ENCODE assay signal across 1 cellular context in the genomic region with DNA sequence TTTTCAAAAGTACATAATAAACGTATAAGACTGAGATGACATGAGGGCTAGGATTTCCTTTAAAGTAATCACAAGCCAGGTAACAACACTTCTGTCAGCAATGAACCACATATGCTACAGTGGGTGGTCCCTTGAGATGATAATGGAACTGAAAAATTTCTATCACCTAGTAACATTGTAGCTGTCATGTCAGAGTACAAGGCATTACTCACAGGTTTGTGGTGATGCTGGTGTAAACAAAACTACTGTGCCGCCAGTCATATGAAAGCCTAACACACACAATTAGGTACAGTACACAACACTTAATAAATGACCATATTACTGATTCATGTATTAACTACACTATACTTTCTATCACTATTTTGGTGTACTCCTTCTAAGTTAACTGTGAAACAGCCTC.
TF ChIP-seq lines count a peak whose summit lies in the region.

No MANE protein-coding gene starts in this region.

TF ChIP-seq in GM12878, 131 proteins besides CTCF, POLR2A, EP300 and RAD21 (continued from another document):
- TF ChIP-seq, protein P1, sequence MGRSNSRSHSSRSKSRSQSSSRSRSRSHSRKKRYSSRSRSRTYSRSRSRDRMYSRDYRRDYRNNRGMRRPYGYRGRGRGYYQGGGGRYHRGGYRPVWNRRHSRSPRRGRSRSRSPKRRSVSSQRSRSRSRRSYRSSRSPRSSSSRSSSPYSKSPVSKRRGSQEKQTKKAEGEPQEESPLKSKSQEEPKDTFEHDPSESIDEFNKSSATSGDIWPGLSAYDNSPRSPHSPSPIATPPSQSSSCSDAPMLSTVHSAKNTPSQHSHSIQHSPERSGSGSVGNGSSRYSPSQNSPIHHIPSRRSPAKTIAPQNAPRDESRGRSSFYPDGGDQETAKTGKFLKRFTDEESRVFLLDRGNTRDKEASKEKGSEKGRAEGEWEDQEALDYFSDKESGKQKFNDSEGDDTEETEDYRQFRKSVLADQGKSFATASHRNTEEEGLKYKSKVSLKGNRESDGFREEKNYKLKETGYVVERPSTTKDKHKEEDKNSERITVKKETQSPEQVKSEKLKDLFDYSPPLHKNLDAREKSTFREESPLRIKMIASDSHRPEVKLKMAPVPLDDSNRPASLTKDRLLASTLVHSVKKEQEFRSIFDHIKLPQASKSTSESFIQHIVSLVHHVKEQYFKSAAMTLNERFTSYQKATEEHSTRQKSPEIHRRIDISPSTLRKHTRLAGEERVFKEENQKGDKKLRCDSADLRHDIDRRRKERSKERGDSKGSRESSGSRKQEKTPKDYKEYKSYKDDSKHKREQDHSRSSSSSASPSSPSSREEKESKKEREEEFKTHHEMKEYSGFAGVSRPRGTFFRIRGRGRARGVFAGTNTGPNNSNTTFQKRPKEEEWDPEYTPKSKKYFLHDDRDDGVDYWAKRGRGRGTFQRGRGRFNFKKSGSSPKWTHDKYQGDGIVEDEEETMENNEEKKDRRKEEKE (IDR thresholded peaks at IDR 0.05): no peak
- TF ChIP-seq POLR2AphosphoS2 (IDR thresholded peaks at IDR 0.05; ENCODE audit: low read depth, low read length) (no peak), CEBPB (IDR thresholded peaks at IDR 0.05; ENCODE audit: borderline replicate concordance in 1 of 2, low read depth in 2 of 2, low read length in 2 of 2) (no peak), TCF7 (IDR thresholded peaks at IDR 0.05; ENCODE audit: borderline replicate concordance) (no peak)
TF ChIP-seq in GM12878: peak in this region for 10.
